ENCODE assay signal across 28 cellular contexts in genomic region chr6:68653706-68654089, GRCh38. TPM values are rescaled to one million over a fixed set of nuclear protein-coding genes. Genes with fewer than 3 reads are reported as not detected.
"Had no signal": no experiment of that assay in that cellular context is flagged by ENCODE, and none has a peak within 500 bp of the region (broad histone marks: within the 10 kb centered on the region; RNA-seq: fewer than 3 reads in every experiment).

No MANE protein-coding gene starts in this region.

- H2AFZ ChIP-seq: neural progenitor cell, parathyroid adenoma had no signal

- H3K4me2 ChIP-seq: smooth muscle cell had no signal

- H3K9ac ChIP-seq: neural progenitor cell, parathyroid adenoma had no signal

- H3K4me1 ChIP-seq: esophagus muscularis mucosa, foreskin keratinocyte, parathyroid adenoma, upper lobe of left lung, uterus had no signal

- DNase-seq: effector CD8-positive, alpha-beta T cell; endodermal cell; foreskin keratinocyte; head of caudate nucleus; kidney; mesendoderm; midbrain; naive thymus-derived CD4-positive, alpha-beta T cell; stimulated activated CD4-positive, alpha-beta T cell treated with anti-CD3 and anti-CD28 coated beads, Interleukin-12 subunit alpha, Interleukin-12 subunit beta, amount 100 ng/mL, for 4 hours; stimulated activated CD4-positive, alpha-beta T cell treated with anti-CD3 and anti-CD28 coated beads, Interleukin-1b, Interleukin-23, amount 100 ng/mL, for 48 hours; stimulated activated CD4-positive, alpha-beta T cell treated with anti-CD3 and anti-CD28 coated beads, Interleukin-4, amount 100 ng/mL, for 1 hour; stimulated activated CD8-positive, alpha-beta memory T cell treated with anti-CD3 and anti-CD28 coated beads, Interleukin-4, amount 100 ng/mL, for 48 hours; stimulated activated naive CD4-positive, alpha-beta T cell; stimulated activated naive CD8-positive, alpha-beta T cell treated with anti-CD3 and anti-CD28 coated beads, Interleukin-15, amount 100 ng/mL, for 72 hours; upper lobe of left lung; uterus had no signal

- ATAC-seq: foreskin keratinocyte; left lobe of liver; naive thymus-derived CD4-positive, alpha-beta T cell; sciatic nerve; stimulated activated naive CD8-positive, alpha-beta T cell treated with anti-CD3 and anti-CD28 coated beads, Interleukin-15, amount 100 ng/mL, for 72 hours had no signal

- H3K36me3 ChIP-seq: esophagus muscularis mucosa, neural progenitor cell, thoracic aorta, tibial nerve, upper lobe of left lung, uterus had no signal

- H3K4me3 ChIP-seq: esophagus muscularis mucosa, neural progenitor cell, smooth muscle cell, thoracic aorta, tibial nerve, upper lobe of left lung, uterus had no signal

- H3K79me2 ChIP-seq: parathyroid adenoma had no signal

- H3K27me3 ChIP-seq: esophagus muscularis mucosa, foreskin keratinocyte, neural progenitor cell, tibial nerve, upper lobe of left lung had no signal

- FAIRE-seq: endothelial cell of umbilical vein, kidney had no signal

- H3K9me3 ChIP-seq: esophagus muscularis mucosa, thoracic aorta, tibial nerve, upper lobe of left lung, uterus had no signal

- H3K27ac ChIP-seq: esophagus muscularis mucosa, foreskin keratinocyte, neural progenitor cell, parathyroid adenoma, thoracic aorta, tibial nerve, uterus had no signal

RNA-seq across cellular contexts. Expression of gene ADGRB3, which starts 18.6 kb away (rescaled TPM):
- total RNA-seq: endothelial cell of umbilical vein; foreskin keratinocyte; lung microvascular endothelial cell; naive thymus-derived CD4-positive, alpha-beta T cell; osteoblast had no signal
- polyA plus RNA-seq: endothelial cell of umbilical vein; fibroblast of lung; foreskin keratinocyte; naive thymus-derived CD4-positive, alpha-beta T cell had no signal
